In genomic region chr2:72127401-72128058, GRCh38 we compare ENCODE assay signal across 23 cellular contexts. TPM values are rescaled to one million over a fixed set of nuclear protein-coding genes. Genes with fewer than 3 reads are reported as not detected.
DNase-seq lines count a peak whose midpoint lies in the region; ATAC-seq and TF ChIP-seq lines count a peak whose summit lies in the region.
"Had no signal": no experiment of that assay in that cellular context is flagged by ENCODE, and none has a peak within 500 bp of the region (broad histone marks: within the 10 kb centered on the region; RNA-seq: fewer than 3 reads in every experiment).

No MANE protein-coding gene starts in this region.

- no peak for TF ChIP-seq EP300 in suprapubic skin (IDR thresholded peaks at IDR 0.05)

- H3K27me3 Mint-ChIP-seq in mesothelial cell of epicardium (ENCODE audit: low read depth): no peaks in the 10 kb centered on the region
- H3K27me3 Mint-ChIP-seq in activated CD8-positive, alpha-beta T cell treated with anti-CD3 and anti-CD28 coated beads for 36 hours: peaks cover 8% of the 10 kb centered on the region

- intact Hi-C loops in colonic mucosa (cut with DNase I): no loop called here
- intact Hi-C loops in activated CD8-positive, alpha-beta T cell treated with anti-CD3 and anti-CD28 coated beads for 36 hours (cut with micrococcal nuclease): no loop called here

- H3K4me3 Mint-ChIP-seq in mesothelial cell of epicardium: no peak overlapping the region
- H3K4me3 Mint-ChIP-seq in activated CD8-positive, alpha-beta T cell treated with anti-CD3 and anti-CD28 coated beads for 36 hours: no peak overlapping the region
- H3K4me3 Mint-ChIP-seq: CD4-positive, alpha-beta memory T cell; HFFc6; stimulated activated naive CD8-positive, alpha-beta T cell treated with anti-CD3 and anti-CD28 coated beads, Interleukin-15, Interleukin-2, amounts not matched to agents 100 ng/mL and 50 ng/mL, for 24 hours had no signal

- TF ChIP-seq POLR2A in suprapubic skin (IDR thresholded peaks at IDR 0.05): no peak

- POLR2A ChIA-PET in activated CD8-positive, alpha-beta T cell treated with anti-CD3 and anti-CD28 coated beads for 36 hours (lab: Charles Lee): no interaction called here

- WGBS in suprapubic skin: 94% methylated on average over 15 of the region's 21 CpGs

- H3K27ac Mint-ChIP-seq in mesothelial cell of epicardium: peak overlapping the region; percentile 89
- no peak overlapping the region for H3K27ac Mint-ChIP-seq in activated CD8-positive, alpha-beta T cell treated with anti-CD3 and anti-CD28 coated beads for 36 hours
- H3K27ac Mint-ChIP-seq: CD4-positive, alpha-beta memory T cell; HFFc6; stimulated activated naive CD8-positive, alpha-beta T cell treated with anti-CD3 and anti-CD28 coated beads, Interleukin-15, Interleukin-2, amounts not matched to agents 100 ng/mL and 50 ng/mL, for 24 hours had no signal

- no peak for ATAC-seq in activated CD8-positive, alpha-beta T cell treated with anti-CD3 and anti-CD28 coated beads for 36 hours
- ATAC-seq: body of pancreas had no signal

- H3K4me1 ChIP-seq in colonic mucosa (no peaks in the 10 kb centered on the region), suprapubic skin (peaks cover 9% of the 10 kb centered on the region)
- H3K4me1 ChIP-seq: body of pancreas, left ventricle myocardium inferior had no signal

- peak; percentile 22 for DNase-seq in activated CD8-positive, alpha-beta memory T cell treated with anti-CD3 and anti-CD28 coated beads, Interleukin-2, amount 50 U/mL, for 48 hours
- no peak for DNase-seq in activated CD8-positive, alpha-beta memory T cell treated with anti-CD3 and anti-CD28 coated beads, Interleukin-2, amount 50 U/mL, for 4 hours
- DNase-seq in colonic mucosa (peak; percentile 12), mesothelial cell of epicardium (ENCODE audit: low spot score in 2 of 2, unreplicated experiment in 2 of 2) (peak in 1 of 2 experiments; percentile 55), suprapubic skin (ENCODE audit: low spot score in 2 of 2) (peak; percentile 58 to 76)
- DNase-seq in activated CD8-positive, alpha-beta T cell treated with anti-CD3 and anti-CD28 coated beads for 36 hours: no peak
- no peak for DNase-seq in stimulated activated CD4-positive, alpha-beta T cell treated with anti-CD3 and anti-CD28 coated beads, Interleukin-4, amount 100 ng/mL, for 24 hours
- DNase-seq in activated CD4-positive, alpha-beta T cell treated with anti-CD3 and anti-CD28 coated beads, Interleukin-2, amount 50 U/mL, for 48 hours: no peak
- DNase-seq: activated naive CD4-positive, alpha-beta T cell; activated T-cell treated with anti-CD3 and anti-CD28 coated beads, Interleukin-2, amount 50 U/mL, for 48 hours; CD4-positive, alpha-beta memory T cell; DND-41; GF-D8; HFFc6; left ventricle myocardium inferior; mesendoderm; NCI-H774; SHP77 had no signal

- no peaks in the 10 kb centered on the region for H3K36me3 ChIP-seq in colonic mucosa
- peaks cover 1% of the 10 kb centered on the region for H3K36me3 ChIP-seq in suprapubic skin
- H3K36me3 ChIP-seq: left ventricle myocardium inferior, thoracic aorta had no signal

- H3K27me3 ChIP-seq in colonic mucosa: no peaks in the 10 kb centered on the region
- no peaks in the 10 kb centered on the region for H3K27me3 ChIP-seq in suprapubic skin
- H3K27me3 ChIP-seq: body of pancreas had no signal

- H3K9me3 ChIP-seq in colonic mucosa (no peaks in the 10 kb centered on the region), suprapubic skin (no peaks in the 10 kb centered on the region)
- H3K9me3 ChIP-seq: body of pancreas, left ventricle myocardium inferior, thoracic aorta had no signal

- H3K4me3 ChIP-seq in colonic mucosa (no peak overlapping the region), suprapubic skin (no peak overlapping the region)
- H3K4me3 ChIP-seq: body of pancreas, left ventricle myocardium inferior, thoracic aorta had no signal

- peaks cover 6% of the 10 kb centered on the region for H3K9me3 Mint-ChIP-seq in mesothelial cell of epicardium
- H3K9me3 Mint-ChIP-seq in activated CD8-positive, alpha-beta T cell treated with anti-CD3 and anti-CD28 coated beads for 36 hours: peaks cover 6% of the 10 kb centered on the region
- H3K9me3 Mint-ChIP-seq: HFFc6 had no signal

- H3K4me1 Mint-ChIP-seq in mesothelial cell of epicardium: peaks cover 36% of the 10 kb centered on the region
- no peaks in the 10 kb centered on the region for H3K4me1 Mint-ChIP-seq in activated CD8-positive, alpha-beta T cell treated with anti-CD3 and anti-CD28 coated beads for 36 hours (ENCODE audit: low read depth)
- H3K4me1 Mint-ChIP-seq: CD4-positive, alpha-beta memory T cell had no signal

- H3K27ac ChIP-seq in colonic mucosa: no peak overlapping the region
- no peak overlapping the region for H3K27ac ChIP-seq in suprapubic skin
- H3K27ac ChIP-seq: body of pancreas, epithelial cell of prostate, left ventricle myocardium inferior, thoracic aorta had no signal

- TF ChIP-seq CTCF in colonic mucosa (IDR thresholded peaks at IDR 0.05) (no peak), mesothelial cell of epicardium (IDR thresholded peaks at IDR 0.05; ENCODE audit: unreplicated experiment) (no peak), suprapubic skin (IDR thresholded peaks at IDR 0.05) (no peak)
- TF ChIP-seq CTCF in activated CD8-positive, alpha-beta T cell treated with anti-CD3 and anti-CD28 coated beads for 36 hours (IDR thresholded peaks at IDR 0.05): no peak

- CTCF ChIA-PET in activated CD8-positive, alpha-beta T cell treated with anti-CD3 and anti-CD28 coated beads for 36 hours (lab: Charles Lee): interaction anchor here (2.5 kb wide), 1 partner anchor 10 kb away, joined by 8 read pairs; no protein-coding TSS in a partner anchor

- H3K9ac ChIP-seq in colonic mucosa (ENCODE audit: low read depth in 2 of 2, low read length in 2 of 2): no peak overlapping the region

- H3K36me3 Mint-ChIP-seq in mesothelial cell of epicardium: peaks cover 19% of the 10 kb centered on the region
- H3K36me3 Mint-ChIP-seq in activated CD8-positive, alpha-beta T cell treated with anti-CD3 and anti-CD28 coated beads for 36 hours (ENCODE audit: low read depth): no peaks in the 10 kb centered on the region
- H3K36me3 Mint-ChIP-seq: CD4-positive, alpha-beta memory T cell had no signal

RNA-seq across cellular contexts. Expression of gene CYP26B1, which starts 20.1 kb away (rescaled TPM):
- total RNA-seq in colonic mucosa (1 to 10 TPM; 1.0 to 1.9 TPM), mesothelial cell of epicardium (1,290 to 1,322 TPM (median 1,292 TPM) in 3 replicates), suprapubic skin (10 to 100 TPM; 53.3 to 83.3 (median 67.7) TPM)
- total RNA-seq in activated CD8-positive, alpha-beta T cell treated with anti-CD3 and anti-CD28 coated beads for 36 hours: not detected
- total RNA-seq: CD4-positive, alpha-beta memory T cell; T-helper 2 cell treated with Interferon-gamma antibody and Interleukin-4, amounts not matched to agents 100 ng/mL and 5 ng/mL, for 36 hours had no signal

Comparison
In these comparisons a context has a peak if more than half of its experiments do, and no peak if none do; other contexts are left out.
1. DNase-seq: peak in activated CD8-positive, alpha-beta memory T cell treated with anti-CD3 and anti-CD28 coated beads, Interleukin-2, amount 50 U/mL, for 48 hours (single experiment), colonic mucosa (single experiment) and suprapubic skin (2 of 2); none in activated CD8-positive, alpha-beta memory T cell treated with anti-CD3 and anti-CD28 coated beads, Interleukin-2, amount 50 U/mL, for 4 hours (single experiment), activated CD8-positive, alpha-beta T cell treated with anti-CD3 and anti-CD28 coated beads for 36 hours (single experiment), stimulated activated CD4-positive, alpha-beta T cell treated with anti-CD3 and anti-CD28 coated beads, Interleukin-4, amount 100 ng/mL, for 24 hours (single experiment) and activated CD4-positive, alpha-beta T cell treated with anti-CD3 and anti-CD28 coated beads, Interleukin-2, amount 50 U/mL, for 48 hours (0 of 2).
2. RNA of gene CYP26B1, which starts 20.1 kb away (total RNA-seq): 1,290 to 1,322 TPM in mesothelial cell of epicardium and 53.3 to 83.3 TPM in suprapubic skin; 1.0 to 1.9 TPM in colonic mucosa and not detected in activated CD8-positive, alpha-beta T cell treated with anti-CD3 and anti-CD28 coated beads for 36 hours; every median in the first group is over 10 times any median in the second.